Comparison of ENCODE assay signal across 20 cellular contexts in genomic region chr2:99659874-99660273, GRCh38.
DNase-seq lines count a peak whose midpoint lies in the region; ATAC-seq and TF ChIP-seq lines count a peak whose summit lies in the region.
"Had no signal": no experiment of that assay in that cellular context is flagged by ENCODE, and none has a peak within 500 bp of the region (broad histone marks: within the 10 kb centered on the region; RNA-seq: fewer than 3 reads in every experiment).

No MANE protein-coding gene starts in this region.

- intact Hi-C loops in left ventricle myocardium superior (cut with micrococcal nuclease) (no loop called here), gastrocnemius medialis (cut with DNase I; ENCODE audit: low total_unique reads) (loop anchor here (1.0 to 2.0 kb wide), 2 partner anchors 23 to 47 kb away; no protein-coding TSS in a partner anchor), esophagus squamous epithelium (cut with DNase I) (no loop called here)

- H3K9me2 ChIP-seq in GM23248 (ENCODE audit: insufficient read depth) = 0 out of 2 replicates have a peak, but pooled peaks cover 5% of the 10 kb centered on the region

- no peaks in the 10 kb centered on the region for H3K79me2 ChIP-seq in GM23248 (ENCODE audit: insufficient read depth)

- H4K20me1 ChIP-seq in GM23248 (ENCODE audit: insufficient read depth) = no peaks in the 10 kb centered on the region

- H3K36me3 ChIP-seq in gastrocnemius medialis (no peaks in the 10 kb centered on the region), GM23248 (ENCODE audit: low read depth) (no peaks in the 10 kb centered on the region), esophagus squamous epithelium (no peaks in the 10 kb centered on the region)
- H3K36me3 ChIP-seq: BE2C had no signal

- TF ChIP-seq POLR2A in gastrocnemius medialis (IDR thresholded peaks at IDR 0.05) = no peak
- TF ChIP-seq POLR2A in esophagus squamous epithelium (IDR thresholded peaks at IDR 0.05) = no peak

- H3K27me3 Mint-ChIP-seq in immature natural killer cell (ENCODE audit: low read depth in 3 of 3) = no peaks in the 10 kb centered on the region
- H3K27me3 Mint-ChIP-seq: activated naive CD4-positive, alpha-beta T cell treated with anti-CD3 and anti-CD28 coated beads, Interleukin-2, amount 50 U/mL, for 24 hours had no signal

- H3K27ac ChIP-seq in gastrocnemius medialis = peak overlapping the region in 1 of 4 donors; percentile 14
- no peak overlapping the region for H3K27ac ChIP-seq in GM23248
- H3K27ac ChIP-seq in esophagus squamous epithelium = no peak overlapping the region

- H3K9me3 Mint-ChIP-seq in immature natural killer cell = no peaks in the 10 kb centered on the region

- H3K9ac ChIP-seq in GM23248 = no peak overlapping the region

- no peaks in the 10 kb centered on the region for H3K4me1 Mint-ChIP-seq in immature natural killer cell
- H3K4me1 Mint-ChIP-seq: activated naive CD4-positive, alpha-beta T cell treated with anti-CD3 and anti-CD28 coated beads, Interleukin-2, amount 50 U/mL, for 24 hours had no signal

- H3F3A ChIP-seq in GM23248 (ENCODE audit: insufficient read depth) = peaks cover 33% of the 10 kb centered on the region

- no peak overlapping the region for H3K27ac Mint-ChIP-seq in immature natural killer cell
- H3K27ac Mint-ChIP-seq: activated naive CD4-positive, alpha-beta T cell treated with anti-CD3 and anti-CD28 coated beads, Interleukin-2, amount 50 U/mL, for 24 hours had no signal

- no peak overlapping the region for H3K4me2 ChIP-seq in GM23248 (ENCODE audit: unreplicated experiment)

- no peaks in the 10 kb centered on the region for H3K9me3 ChIP-seq in gastrocnemius medialis
- no peaks in the 10 kb centered on the region for H3K9me3 ChIP-seq in GM23248 (ENCODE audit: low read depth)
- H3K9me3 ChIP-seq in esophagus squamous epithelium = no peaks in the 10 kb centered on the region
- H3K9me3 ChIP-seq: BE2C had no signal

- 86 to 89% methylated on average over 3 of the region's 3 CpGs for WGBS in GM23248 (ENCODE audit: low coverage in 1 of 2, low lambda C conversion rate in 2 of 2, missing lambda C conversion rate in 2 of 2), 2 experiments
- 79 to 82% methylated on average over 3 of the region's 3 CpGs for WGBS in esophagus squamous epithelium, 2 donors

- no peak overlapping the region for H3K4me3 ChIP-seq in gastrocnemius medialis
- H3K4me3 ChIP-seq in GM23248 = no peak overlapping the region
- H3K4me3 ChIP-seq in esophagus squamous epithelium = no peak overlapping the region

- peaks cover 9 to 17% of the 10 kb centered on the region in 2 donors for H3K4me1 ChIP-seq in gastrocnemius medialis
- peaks cover 23% of the 10 kb centered on the region for H3K4me1 ChIP-seq in GM23248 (ENCODE audit: insufficient read depth)
- peaks cover 0 to 23% (median 0%) of the 10 kb centered on the region in 3 donors for H3K4me1 ChIP-seq in esophagus squamous epithelium

- no peak overlapping the region for H2AFZ ChIP-seq in GM23248

- TF ChIP-seq CTCF in gastrocnemius medialis (IDR thresholded peaks at IDR 0.05 in 4 of 5, conservative IDR thresholded peaks at IDR 0.05 in 1 of 5) (no peak), esophagus squamous epithelium (IDR thresholded peaks at IDR 0.05) (no peak)

- DNase-seq in M059J (ENCODE audit: low read depth) (peak; percentile 53), cerebellum (ENCODE audit: low spot score) (peak; percentile 24), left ventricle myocardium superior (no peak), gastrocnemius medialis (peak; percentile 33 to 69), mesenteric fat pad (ENCODE audit: low spot score) (no peak), GM23248 (no peak), esophagus squamous epithelium (lab: John Stamatoyannopoulos, UW) (no peak), immature natural killer cell (no peak)
- DNase-seq: activated CD4-positive, alpha-beta T cell treated with anti-CD3 and anti-CD28 coated beads for 4 hours; BE2C; cortex of kidney; DMS79 treated with DMSO at 0.1 percent for 48 hours; H7; left cardiac atrium; NCI-H1417; NCI-H2107; NCI-H69; stimulated activated CD8-positive, alpha-beta memory T cell treated with anti-CD3 and anti-CD28 coated beads, Interleukin-4, amount 100 ng/mL, for 48 hours had no signal

- H3K27me3 ChIP-seq in gastrocnemius medialis (no peaks in the 10 kb centered on the region), GM23248 (replicated peaks; ENCODE audit: insufficient read depth) (no peaks in the 10 kb centered on the region), esophagus squamous epithelium (no peaks in the 10 kb centered on the region)
- H3K27me3 ChIP-seq: BE2C had no signal

- no peak overlapping the region for H3K4me3 Mint-ChIP-seq in immature natural killer cell
- H3K4me3 Mint-ChIP-seq: activated naive CD4-positive, alpha-beta T cell treated with anti-CD3 and anti-CD28 coated beads, Interleukin-2, amount 50 U/mL, for 24 hours; nephron had no signal

- peaks cover 0 to 2% (median under 1%) of the 10 kb centered on the region in 3 donors for H3K36me3 Mint-ChIP-seq in immature natural killer cell

- ATAC-seq in left ventricle myocardium superior (peak; percentile 58), gastrocnemius medialis (peak; percentile 72 to 77)

- in situ Hi-C loops in gastrocnemius medialis (cut with MboI; ENCODE audit: low sequenced_read_pairs in 4 of 4) (no loop called here), GM23248 (cut with MboI) (no loop called here)

Comparison
In these comparisons a context has a peak if more than half of its experiments do, and no peak if none do; other contexts are left out.
1. DNase-seq: peak in M059J (single experiment), cerebellum (single experiment) and gastrocnemius medialis (2 of 2); none in left ventricle myocardium superior (single experiment), mesenteric fat pad (single experiment), GM23248 (single experiment), esophagus squamous epithelium (single experiment) and immature natural killer cell (0 of 3).